8 cellular contexts compared by ENCODE assay signal in genomic region chr10:96370575-96371157, GRCh38. TPM values are rescaled to one million over a fixed set of nuclear protein-coding genes. Genes with fewer than 3 reads are reported as not detected.
A peak's percentile ranks its signal among the peaks of the same experiment; 100 is the strongest.
DNase-seq lines count a peak whose midpoint lies in the region; ATAC-seq, FAIRE-seq and TF ChIP-seq lines count a peak whose summit lies in the region.

No MANE protein-coding gene starts in this region.

- H3K36me3 Mint-ChIP-seq in T-helper 17 cell (ENCODE audit: low read depth) (no peaks in the 10 kb centered on the region), immature natural killer cell (no peaks in the 10 kb centered on the region)

- no peak overlapping the region for H3K4me2 ChIP-seq in K562 (ENCODE audit: insufficient read depth, low read length)

- peak in 1 of 2 experiments; percentile 44; a peak in 2 of 4 replicates for TF ChIP-seq RAD21 in K562 (CRISPR knock-in tag; conservative IDR thresholded peaks at IDR 0.05 in 1 of 2, IDR thresholded peaks at IDR 0.05 in 1 of 2)

- no peak overlapping the region for H3K4me3 ChIP-seq in K562

- BruUV-seq in K562 (replicated peaks; lab: Mats Ljungman, UMichigan): no TSS peak

- H3K4me3 Mint-ChIP-seq in T-helper 17 cell: no peak overlapping the region
- no peak overlapping the region for H3K4me3 Mint-ChIP-seq in immature natural killer cell

- H3K9me1 ChIP-seq in K562 (ENCODE audit: control insufficient read depth, insufficient read depth, low read length): no peaks in the 10 kb centered on the region

- POLR2A ChIA-PET in K562 (lab: Yijun Ruan, JAX): interaction anchor here (0.5 kb wide), 1 partner anchor 45 kb away, joined by 3 read pairs; no protein-coding TSS in a partner anchor

- H3K4me1 Mint-ChIP-seq in T-helper 17 cell (peaks cover 16% of the 10 kb centered on the region), immature natural killer cell (peaks cover 5 to 16% of the 10 kb centered on the region in 2 donors)

- 0 out of 2 replicates have a peak, but pooled peaks cover 5% of the 10 kb centered on the region for H4K20me1 ChIP-seq in K562 (replicated peaks; ENCODE audit: control insufficient read depth, insufficient read depth, low read length)

- no peak for TF ChIP-seq POLR2A in K562 (conservative IDR thresholded peaks at IDR 0.05)

- ATAC-seq in T-helper 17 cell (peak; percentile 25), K562 (peak; percentile 80), HG02885 (IDR thresholded peaks at IDR 0.05; ENCODE audit: poor library complexity, unreplicated experiment) (no peak), GM19452 (IDR thresholded peaks at IDR 0.05; ENCODE audit: unreplicated experiment) (no peak)

- H3K9me3 Mint-ChIP-seq in immature natural killer cell: no peaks in the 10 kb centered on the region

- intact Hi-C loops in K562 (cut with micrococcal nuclease): loop anchor here (10.0 kb wide), 1 partner anchor 374 kb away; no protein-coding TSS in a partner anchor

- H3K27me3 ChIP-seq in K562 (ENCODE audit: control insufficient read depth in 2 of 2, insufficient read depth in 2 of 2, low read length in 2 of 2): peaks cover 0 to 14% of the 10 kb centered on the region in 2 experiments; a peak in 2 of 5 replicates

- WGBS in K562 (ENCODE audit: insufficient coverage, low coverage, missing lambda C conversion rate): 10% methylated on average over 13 of the region's 16 CpGs

- H3K27ac ChIP-seq in K562 (ENCODE audit: extremely low read depth, low read depth, low read length): no peak overlapping the region

- TF ChIP-seq CTCF in K562 (IDR thresholded peaks at IDR 0.05 in 2 of 3, conservative IDR thresholded peaks at IDR 0.05 in 1 of 3; ENCODE audit: insufficient read depth in 2 of 3, low read depth in 1 of 3, low read length in 3 of 3): peak; percentile 62 to 81 (median 63)

- TF ChIP-seq EP300 in K562 (IDR thresholded peaks at IDR 0.05; ENCODE audit: low read length): no peak

- DNase-seq in ELR (ENCODE audit: low read depth) (peak; percentile 61), LoVo (ENCODE audit: low spot score) (peak; percentile 63), T-helper 17 cell (peak in 2 of 3 donors; percentile 14 to 45), K562 (ENCODE audit: extremely low read depth in 1 of 4, low spot score in 3 of 4) (peak; percentile 55 to 63 (median 60)), immature natural killer cell (peak; percentile 24 to 43 (median 33))
- DNase-seq in stimulated activated CD4-positive, alpha-beta T cell treated with anti-CD3 and anti-CD28 coated beads, Interleukin-1b, Interleukin-23, amount 100 ng/mL, for 4 hours (ENCODE audit: low read depth in 2 of 2): peak; percentile 20 to 24

- no peak overlapping the region for H3K9ac ChIP-seq in K562 (ENCODE audit: insufficient read depth in 1 of 2, low read depth in 2 of 2, low read length in 2 of 2)

- FAIRE-seq in K562 (lab: Jason Lieb, UNC): peak; percentile 78

- no peak overlapping the region for H3K27ac Mint-ChIP-seq in T-helper 17 cell
- H3K27ac Mint-ChIP-seq in immature natural killer cell: no peak overlapping the region

- CTCF ChIA-PET in K562 (lab: Yijun Ruan, JAX; ENCODE audit: low intra/inter-chr PET ratio): no interaction called here

- no peaks in the 10 kb centered on the region for H3K36me3 ChIP-seq in K562 (ENCODE audit: control insufficient read depth, insufficient read depth, low read length)

- in situ Hi-C loops in K562 (cut with MboI): no loop called here

- H3K79me2 ChIP-seq in K562 (ENCODE audit: control insufficient read depth, insufficient read depth, low read length): no peaks in the 10 kb centered on the region

- H2AFZ ChIP-seq in K562 (ENCODE audit: low read depth, low read length): no peak overlapping the region

- H3K9me3 ChIP-seq in T-helper 17 cell (ENCODE audit: control insufficient read depth, low read length, poor library complexity, severe bottlenecking) (no peaks in the 10 kb centered on the region), K562 (replicated peaks; ENCODE audit: control insufficient read depth, insufficient read depth, low read depth, low read length) (no peaks in the 10 kb centered on the region)

- H3K27me3 Mint-ChIP-seq in T-helper 17 cell (peaks cover 22% of the 10 kb centered on the region), immature natural killer cell (ENCODE audit: low read depth in 3 of 3) (peaks cover 3 to 20% (median 5%) of the 10 kb centered on the region in 3 donors)

- peaks cover 0 to 14% of the 10 kb centered on the region in 2 experiments; a peak in 2 of 5 replicates for H3K4me1 ChIP-seq in K562 (replicated peaks in 1 of 2; ENCODE audit: control insufficient read depth in 2 of 2, insufficient read depth in 2 of 2, low read length in 2 of 2)

TF ChIP-seq in K562, 482 proteins besides CTCF, POLR2A, EP300 and RAD21 (continues in another document):
- TF ChIP-seq, protein P1, sequence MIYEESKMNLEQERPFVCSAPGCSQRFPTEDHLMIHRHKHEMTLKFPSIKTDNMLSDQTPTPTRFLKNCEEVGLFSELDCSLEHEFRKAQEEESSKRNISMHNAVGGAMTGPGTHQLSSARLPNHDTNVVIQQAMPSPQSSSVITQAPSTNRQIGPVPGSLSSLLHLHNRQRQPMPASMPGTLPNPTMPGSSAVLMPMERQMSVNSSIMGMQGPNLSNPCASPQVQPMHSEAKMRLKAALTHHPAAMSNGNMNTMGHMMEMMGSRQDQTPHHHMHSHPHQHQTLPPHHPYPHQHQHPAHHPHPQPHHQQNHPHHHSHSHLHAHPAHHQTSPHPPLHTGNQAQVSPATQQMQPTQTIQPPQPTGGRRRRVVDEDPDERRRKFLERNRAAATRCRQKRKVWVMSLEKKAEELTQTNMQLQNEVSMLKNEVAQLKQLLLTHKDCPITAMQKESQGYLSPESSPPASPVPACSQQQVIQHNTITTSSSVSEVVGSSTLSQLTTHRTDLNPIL (CRISPR knock-in tag; IDR thresholded peaks at IDR 0.05): no peak
- TF ChIP-seq, protein P2, sequence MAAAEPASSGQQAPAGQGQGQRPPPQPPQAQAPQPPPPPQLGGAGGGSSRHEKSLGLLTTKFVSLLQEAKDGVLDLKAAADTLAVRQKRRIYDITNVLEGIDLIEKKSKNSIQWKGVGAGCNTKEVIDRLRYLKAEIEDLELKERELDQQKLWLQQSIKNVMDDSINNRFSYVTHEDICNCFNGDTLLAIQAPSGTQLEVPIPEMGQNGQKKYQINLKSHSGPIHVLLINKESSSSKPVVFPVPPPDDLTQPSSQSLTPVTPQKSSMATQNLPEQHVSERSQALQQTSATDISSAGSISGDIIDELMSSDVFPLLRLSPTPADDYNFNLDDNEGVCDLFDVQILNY (CRISPR knock-in tag; IDR thresholded peaks at IDR 0.05): no peak
- TF ChIP-seq BRCA1 (IDR thresholded peaks at IDR 0.05) (no peak), BRCA1 (CRISPR knock-in tag; IDR thresholded peaks at IDR 0.05) (no peak), TAF7 (tag; IDR thresholded peaks at IDR 0.05) (no peak), STAG1 (CRISPR knock-in tag; IDR thresholded peaks at IDR 0.05; ENCODE audit: borderline replicate concordance) (peak; percentile 17; the same call in 1 of the 2 replicates), PKNOX1 (IDR thresholded peaks at IDR 0.05) (no peak), KLF10 (CRISPR knock-in tag; IDR thresholded peaks at IDR 0.05) (no peak), ZNF347 (CRISPR knock-in tag; IDR thresholded peaks at IDR 0.05; ENCODE audit: low read depth) (no peak), U2AF2 (optimal IDR thresholded peaks at IDR 0.05; ENCODE audit: low read depth, low read length) (no peak), BCOR (IDR thresholded peaks at IDR 0.05) (no peak), TEAD1 (CRISPR knock-in tag; IDR thresholded peaks at IDR 0.05) (0 out of 4 replicates have a peak, but pooled peaks of 1 of the 2 experiments have one; percentile 37), KAT8 (IDR thresholded peaks at IDR 0.05; ENCODE audit: low read depth) (no peak)

RNA-seq across cellular contexts. Expression of gene OPALIN, which starts 11.9 kb away (rescaled TPM):
- total RNA-seq in T-helper 17 cell (not detected), K562 (2014; rRNA removed) (not detected in 2 replicates), K562 (2014; rRNA removed; fragmentation: Illumina TruSeq; extraction: Trizol) (not detected in 2 replicates), K562 (2015; rRNA removed; fragmentation: Illumina TruSeq; extraction: Trizol) (not detected in 2 replicates), K562 (2021) (not detected in 2 replicates)
- not detected in 2 replicates for total RNA-seq in K562 (2011; cell fraction: chromatin; rRNA removed; ENCODE audit: low replicate concordance)
- not detected in 2 replicates for total RNA-seq in K562 (2011; cell fraction: nucleolus; rRNA removed)
- total RNA-seq in K562 (2011; cell fraction: nucleoplasm; rRNA removed): not detected in 2 replicates
- polyA plus RNA-seq in K562 (2011; rRNA removed) (not detected in 2 replicates), K562 (2014; fragmentation: Illumina TruSeq; extraction: Trizol) (not detected in 2 replicates), K562 (2014; fragmentation: Nextera tagmentation; extraction: Ambion mirVana) (not detected), K562 (2014; rRNA removed) (not detected in 2 replicates), immature natural killer cell (not detected)
- polyA plus RNA-seq in K562 (2011; cell fraction: cytosol; rRNA removed): not detected in 2 replicates
- polyA plus RNA-seq in K562 (2011; cell fraction: nucleus; rRNA removed): not detected in 2 replicates
- not detected in 2 replicates for polyA plus RNA-seq in K562 (2012)
- polyA minus RNA-seq in K562 (2011; rRNA and poly(A)+ RNA removed): not detected in 2 replicates
- not detected in 2 replicates for polyA minus RNA-seq in K562 (2011; cell fraction: cytosol; rRNA and poly(A)+ RNA removed)
- not detected in 2 replicates for polyA minus RNA-seq in K562 (2011; cell fraction: nucleus; rRNA and poly(A)+ RNA removed)

Comparison
In these comparisons a context has a peak if more than half of its experiments do, and no peak if none do; other contexts are left out.
1. ATAC-seq: peak in T-helper 17 cell (single experiment) and K562 (single experiment); none in HG02885 (single experiment) and GM19452 (single experiment).
2. Peak in every context shown above with its lines, with median percentiles within 50 percentile points of each other: DNase-seq.